8 cellular contexts compared by ENCODE assay signal in the genomic region with DNA sequence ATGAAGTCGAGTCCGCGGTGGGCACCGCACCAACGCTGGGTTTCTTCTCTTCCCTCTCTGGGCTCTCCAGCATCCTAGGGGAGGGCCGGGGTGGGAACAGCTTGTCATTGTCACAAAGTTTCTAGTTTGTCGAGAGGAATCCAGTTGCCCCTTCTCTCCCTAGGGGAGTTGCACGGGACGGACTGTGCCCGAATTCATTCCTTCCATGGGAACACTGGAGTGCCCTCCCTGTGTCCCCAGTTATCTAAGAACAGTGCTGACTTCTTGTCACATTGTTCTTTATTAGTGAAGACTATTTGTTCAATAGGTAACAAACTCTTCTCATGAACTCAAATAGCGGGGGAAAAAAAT. TPM values are rescaled to one million over a fixed set of nuclear protein-coding genes. Genes with fewer than 3 reads are reported as not detected.
DNase-seq lines count a peak whose midpoint lies in the region; ATAC-seq and TF ChIP-seq lines count a peak whose summit lies in the region.

No MANE protein-coding gene starts in this region.

- TF ChIP-seq POLR2A in upper lobe of left lung (IDR thresholded peaks at IDR 0.05): no peak

- CTCF ChIA-PET in activated naive CD4-positive, alpha-beta T cell treated with anti-CD3 and anti-CD28 coated beads, Interleukin-2, amount 10 ng/mL, durations not matched to agents 7 days and 5 days (lab: Charles Lee): interaction anchor here (1.2 to 1.8 kb wide), 2 partner anchors 89 to 91 kb away, joined by 3 to 4 read pairs; no protein-coding TSS in a partner anchor

- H3K27ac Mint-ChIP-seq in activated naive CD4-positive, alpha-beta T cell treated with anti-CD3 and anti-CD28 coated beads, Interleukin-2, amount 10 ng/mL, durations not matched to agents 7 days and 5 days: peak overlapping the region; percentile 64
- peak overlapping the region; percentile 69 for H3K27ac Mint-ChIP-seq in chondrocyte (ENCODE audit: unreplicated experiment)

- peaks cover 39% of the 10 kb centered on the region for H3K27me3 Mint-ChIP-seq in activated naive CD4-positive, alpha-beta T cell treated with anti-CD3 and anti-CD28 coated beads, Interleukin-2, amount 10 ng/mL, durations not matched to agents 7 days and 5 days
- H3K27me3 Mint-ChIP-seq in chondrocyte (ENCODE audit: low read depth): peaks cover 2% of the 10 kb centered on the region

- no peaks in the 10 kb centered on the region for H3K9me3 ChIP-seq in mononuclear cell (ENCODE audit: low read depth, low read length)
- H3K9me3 ChIP-seq in upper lobe of left lung: no peaks in the 10 kb centered on the region

- TF ChIP-seq CTCF in chondrocyte (IDR thresholded peaks at IDR 0.05) (no peak), upper lobe of left lung (IDR thresholded peaks at IDR 0.05) (no peak)

- peaks cover 47% of the 10 kb centered on the region for H3K36me3 Mint-ChIP-seq in activated naive CD4-positive, alpha-beta T cell treated with anti-CD3 and anti-CD28 coated beads, Interleukin-2, amount 10 ng/mL, durations not matched to agents 7 days and 5 days
- peaks cover 5% of the 10 kb centered on the region for H3K36me3 Mint-ChIP-seq in chondrocyte (ENCODE audit: low read depth)

- no peak for TF ChIP-seq EP300 in upper lobe of left lung (IDR thresholded peaks at IDR 0.05)

- no peaks in the 10 kb centered on the region for H3K27me3 ChIP-seq in mononuclear cell (ENCODE audit: insufficient read depth, low read length)
- H3K27me3 ChIP-seq in upper lobe of left lung: no peaks in the 10 kb centered on the region

- H3K4me3 Mint-ChIP-seq in activated naive CD4-positive, alpha-beta T cell treated with anti-CD3 and anti-CD28 coated beads, Interleukin-2, amount 10 ng/mL, durations not matched to agents 7 days and 5 days: peak overlapping the region; percentile 78
- peak overlapping the region; percentile 74 for H3K4me3 Mint-ChIP-seq in chondrocyte (ENCODE audit: unreplicated experiment)

- DNase-seq in activated naive CD4-positive, alpha-beta T cell treated with anti-CD3 and anti-CD28 coated beads, Interleukin-2, amount 10 ng/mL, durations not matched to agents 7 days and 5 days: no peak
- DNase-seq in activated naive CD4-positive, alpha-beta T cell (lab: John Stamatoyannopoulos, UW): no peak
- no peak for DNase-seq in chondrocyte (ENCODE audit: low spot score)
- no peak for DNase-seq in upper lobe of left lung
- no peak for DNase-seq in 8988T
- DNase-seq in glomerular visceral epithelial cell (ENCODE audit: extremely low spot score): no peak

- H3K4me3 ChIP-seq in mononuclear cell (ENCODE audit: low read length): peak overlapping the region; percentile 58
- H3K4me3 ChIP-seq in upper lobe of left lung: peak overlapping the region in 3 of 4 donors; percentile 72 to 100 (median 83)

- H3K27ac ChIP-seq in upper lobe of left lung: peak overlapping the region; percentile 80 to 93 (median 82)

- peaks cover 0 to 34% (median 25%) of the 10 kb centered on the region in 4 donors for H3K36me3 ChIP-seq in upper lobe of left lung

- H3K9me3 Mint-ChIP-seq in activated naive CD4-positive, alpha-beta T cell treated with anti-CD3 and anti-CD28 coated beads, Interleukin-2, amount 10 ng/mL, durations not matched to agents 7 days and 5 days: no peaks in the 10 kb centered on the region
- H3K9me3 Mint-ChIP-seq in chondrocyte (ENCODE audit: low read depth): no peaks in the 10 kb centered on the region

- WGBS in upper lobe of left lung, 2 donors: 56 to 63% methylated on average over 11 of the region's 11 CpGs

- ATAC-seq in upper lobe of left lung (ENCODE audit: low FRiP score in 2 of 2): no peak
- no peak for ATAC-seq in HG03460 (IDR thresholded peaks at IDR 0.05; ENCODE audit: unreplicated experiment)

- H3K4me1 ChIP-seq in mononuclear cell (ENCODE audit: insufficient read depth, low read length) (peaks cover 34% of the 10 kb centered on the region), upper lobe of left lung (peaks cover 16 to 28% (median 23%) of the 10 kb centered on the region in 4 donors)

- H3K4me1 Mint-ChIP-seq in activated naive CD4-positive, alpha-beta T cell treated with anti-CD3 and anti-CD28 coated beads, Interleukin-2, amount 10 ng/mL, durations not matched to agents 7 days and 5 days: peaks cover 59% of the 10 kb centered on the region
- H3K4me1 Mint-ChIP-seq in chondrocyte (ENCODE audit: low read depth): peaks cover 25% of the 10 kb centered on the region

RNA-seq across cellular contexts. Expression of gene KLHL36, which starts 1.2 kb away (rescaled TPM):
- total RNA-seq in chondrocyte: 40.2 to 43.8 TPM (median 42.4 TPM) in 3 replicates
- 53.0 TPM for total RNA-seq in mononuclear cell
- total RNA-seq in upper lobe of left lung: 10 to 100 TPM; 44.1 to 92.2 (median 54.2) TPM

RNA-seq across cellular contexts. Expression of gene COTL1, which starts 31.6 kb away (rescaled TPM):
- 27.4 to 57.6 TPM (median 52.8 TPM) in 3 replicates for total RNA-seq in chondrocyte
- total RNA-seq in mononuclear cell: 528 TPM
- total RNA-seq in upper lobe of left lung: 100 to 1,000 TPM in 2 of 6 donors, 10 to 100 TPM in 4; 31.6 to 256 (median 75.6) TPM

RNA-seq across cellular contexts. Expression of gene USP10, which starts 50.3 kb away (rescaled TPM):
- total RNA-seq in chondrocyte: 43.0 to 59.3 TPM (median 43.4 TPM) in 3 replicates
- total RNA-seq in mononuclear cell: 141 TPM
- 10 to 100 TPM; 40.9 to 64.7 (median 51.5) TPM for total RNA-seq in upper lobe of left lung
